Comparison of ENCODE assay signal across 11 cellular contexts in the genomic region with DNA sequence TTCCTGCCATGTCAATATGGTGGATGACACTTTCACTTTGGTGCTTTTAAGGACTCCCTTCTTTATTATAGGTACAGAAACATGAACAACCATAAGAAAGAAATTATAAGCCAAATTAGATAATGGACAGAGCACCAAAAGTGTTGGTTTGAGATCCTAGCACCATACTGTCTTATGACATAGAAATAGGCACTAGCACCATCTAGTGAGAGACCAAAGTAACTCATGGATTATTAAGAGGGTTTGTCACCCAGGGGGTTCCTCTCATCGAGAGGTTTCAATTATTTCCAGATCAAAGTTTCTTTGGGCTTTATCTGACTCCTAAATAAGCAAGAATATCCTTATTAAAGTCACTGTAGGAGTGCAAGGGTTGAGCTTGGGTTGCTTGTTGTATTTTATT.
A peak's percentile ranks its signal among the peaks of the same experiment; 100 is the strongest.
DNase-seq lines count a peak whose midpoint lies in the region; ATAC-seq and TF ChIP-seq lines count a peak whose summit lies in the region.
"Had no signal": no experiment of that assay in that cellular context is flagged by ENCODE, and none has a peak within 500 bp of the region (broad histone marks: within the 10 kb centered on the region; RNA-seq: fewer than 3 reads in every experiment).

No MANE protein-coding gene starts in this region.

- H3K36me3 Mint-ChIP-seq in activated T-helper 1 cell treated with anti-CD3 and anti-CD28 coated beads, Interleukin-12 subunit alpha, Interleukin-12 subunit beta, Interleukin-2, Interleukin-4 antibody, amounts not matched to agents 30 ng/mL and 10 ng/mL and 1 ng/mL, durations not matched to agents 14 hours and 24 hours and 36 hours (ENCODE audit: low read depth), result no peaks in the 10 kb centered on the region
- H3K36me3 Mint-ChIP-seq: memory B cell had no signal

- H3K27ac ChIP-seq in HCT116 (ENCODE audit: low read depth, low read length) (no peak overlapping the region), OCI-LY7 (ENCODE audit: low read depth, low read length, poor library complexity, severe bottlenecking) (no peak overlapping the region), suprapubic skin (no peak overlapping the region), esophagus muscularis mucosa (replicated peaks in 1 of 4) (no peak overlapping the region)

- TF ChIP-seq CTCF in BE2C (IDR thresholded peaks at IDR 0.05; ENCODE audit: low read depth, low read length) (peak; percentile 42), HCT116 (IDR thresholded peaks at IDR 0.05 in 2 of 3, conservative IDR thresholded peaks at IDR 0.05 in 1 of 3; ENCODE audit: borderline replicate concordance in 1 of 3, insufficient read depth in 1 of 3, low read depth in 2 of 3, low read length in 2 of 3) (peak; percentile 14 to 50 (median 28); a peak in 3 of 6 replicates), OCI-LY7 (conservative IDR thresholded peaks at IDR 0.05; ENCODE audit: low read length) (peak; percentile 74), foreskin fibroblast (IDR thresholded peaks at IDR 0.05; ENCODE audit: low read depth, low read length) (peak; percentile 32), suprapubic skin (IDR thresholded peaks at IDR 0.05) (no peak), esophagus muscularis mucosa (IDR thresholded peaks at IDR 0.05) (peak in 1 of 3 experiments; percentile 30)

- no peaks in the 10 kb centered on the region for H4K20me1 ChIP-seq in HCT116 (ENCODE audit: insufficient read depth)
- no peaks in the 10 kb centered on the region for H4K20me1 ChIP-seq in OCI-LY7 (ENCODE audit: insufficient read depth, low read length)

- POLR2A ChIA-PET in HCT116 (lab: Charles Lee), result no interaction called here
- POLR2A ChIA-PET in OCI-LY7 (lab: Charles Lee), result interaction anchor here (0.6 to 1.0 kb wide), 3 partner anchors 217 to 476 kb away, joined by 3 read pairs; no protein-coding TSS in a partner anchor

- H3K4me1 ChIP-seq in BE2C, result no peaks in the 10 kb centered on the region
- H3K4me1 ChIP-seq in HCT116 (ENCODE audit: control insufficient read depth in 1 of 2, insufficient read depth in 2 of 2, low read length in 2 of 2), result no peaks in the 10 kb centered on the region
- no peaks in the 10 kb centered on the region for H3K4me1 ChIP-seq in OCI-LY7 (ENCODE audit: insufficient read depth, low read length, poor library complexity, severe bottlenecking)
- no peaks in the 10 kb centered on the region for H3K4me1 ChIP-seq in suprapubic skin
- H3K4me1 ChIP-seq in esophagus muscularis mucosa, result no peaks in the 10 kb centered on the region

- no peaks in the 10 kb centered on the region for H3K27me3 Mint-ChIP-seq in activated T-helper 1 cell treated with anti-CD3 and anti-CD28 coated beads, Interleukin-12 subunit alpha, Interleukin-12 subunit beta, Interleukin-2, Interleukin-4 antibody, amounts not matched to agents 30 ng/mL and 10 ng/mL and 1 ng/mL, durations not matched to agents 14 hours and 24 hours and 36 hours (ENCODE audit: insufficient read depth)
- H3K27me3 Mint-ChIP-seq: memory B cell had no signal

- BruUV-seq in HCT116 (replicated peaks; lab: Mats Ljungman, UMichigan) (no TSS peak), OCI-LY7 (replicated peaks; lab: Mats Ljungman, UMichigan) (no TSS peak)

- H3K4me2 ChIP-seq in HCT116 (ENCODE audit: low read length) (no peak overlapping the region), OCI-LY7 (ENCODE audit: low read length) (no peak overlapping the region)

- H2AFZ ChIP-seq in HCT116 (ENCODE audit: low read depth, low read length, poor library complexity, severe bottlenecking), result no peak overlapping the region
- no peak overlapping the region for H2AFZ ChIP-seq in OCI-LY7 (ENCODE audit: low read length)

- no peaks in the 10 kb centered on the region for H3K9me3 Mint-ChIP-seq in activated T-helper 1 cell treated with anti-CD3 and anti-CD28 coated beads, Interleukin-12 subunit alpha, Interleukin-12 subunit beta, Interleukin-2, Interleukin-4 antibody, amounts not matched to agents 30 ng/mL and 10 ng/mL and 1 ng/mL, durations not matched to agents 14 hours and 24 hours and 36 hours

- no peaks in the 10 kb centered on the region for H3K36me3 ChIP-seq in BE2C
- H3K36me3 ChIP-seq in HCT116 (ENCODE audit: control insufficient read depth in 1 of 2, insufficient read depth in 2 of 2, low read length in 2 of 2), result no peaks in the 10 kb centered on the region
- no peaks in the 10 kb centered on the region for H3K36me3 ChIP-seq in OCI-LY7 (ENCODE audit: insufficient read depth, low read length)
- no peaks in the 10 kb centered on the region for H3K36me3 ChIP-seq in suprapubic skin
- no peaks in the 10 kb centered on the region for H3K36me3 ChIP-seq in esophagus muscularis mucosa

- H3K4me3 ChIP-seq in BE2C (ENCODE audit: low read depth, low read length) (no peak overlapping the region), HCT116 (replicated peaks in 1 of 2; ENCODE audit: low read depth in 1 of 2, low read length in 2 of 2) (no peak overlapping the region), OCI-LY7 (ENCODE audit: low read depth, low read length, poor library complexity, severe bottlenecking) (no peak overlapping the region), foreskin fibroblast (ENCODE audit: low read depth in 1 of 2, low read length in 2 of 2) (no peak overlapping the region), suprapubic skin (no peak overlapping the region), esophagus muscularis mucosa (no peak overlapping the region)

- H3K4me3 Mint-ChIP-seq in activated T-helper 1 cell treated with anti-CD3 and anti-CD28 coated beads, Interleukin-12 subunit alpha, Interleukin-12 subunit beta, Interleukin-2, Interleukin-4 antibody, amounts not matched to agents 30 ng/mL and 10 ng/mL and 1 ng/mL, durations not matched to agents 14 hours and 24 hours and 36 hours, result no peak overlapping the region
- H3K4me3 Mint-ChIP-seq: memory B cell had no signal

- no peak overlapping the region for H3K27ac Mint-ChIP-seq in activated T-helper 1 cell treated with anti-CD3 and anti-CD28 coated beads, Interleukin-12 subunit alpha, Interleukin-12 subunit beta, Interleukin-2, Interleukin-4 antibody, amounts not matched to agents 30 ng/mL and 10 ng/mL and 1 ng/mL, durations not matched to agents 14 hours and 24 hours and 36 hours
- H3K27ac Mint-ChIP-seq: memory B cell had no signal

- peak; percentile 36; the same call in 1 of the 2 replicates for TF ChIP-seq RAD21 in HCT116 (IDR thresholded peaks at IDR 0.05; ENCODE audit: low read depth)

- no peaks in the 10 kb centered on the region for H3K79me2 ChIP-seq in HCT116 (ENCODE audit: insufficient read depth, low read length)
- no peaks in the 10 kb centered on the region for H3K79me2 ChIP-seq in OCI-LY7 (ENCODE audit: insufficient read depth, low read depth, low read length)

- CTCF ChIA-PET in HCT116 (lab: Charles Lee), result no interaction called here
- CTCF ChIA-PET in OCI-LY7 (lab: Charles Lee; ENCODE audit: unreplicated experiment), result no interaction called here

- RAD21 ChIA-PET in HCT116 (lab: Charles Lee; ENCODE audit: low non-redundant PET in 1 of 2, low total read pairs in 2 of 2, uncharacterized antibody in 2 of 2, unreplicated experiment in 2 of 2), result no interaction called here

- H3K9ac ChIP-seq in HCT116 (ENCODE audit: low read length), result no peak overlapping the region

- H3K4me1 Mint-ChIP-seq in activated T-helper 1 cell treated with anti-CD3 and anti-CD28 coated beads, Interleukin-12 subunit alpha, Interleukin-12 subunit beta, Interleukin-2, Interleukin-4 antibody, amounts not matched to agents 30 ng/mL and 10 ng/mL and 1 ng/mL, durations not matched to agents 14 hours and 24 hours and 36 hours (ENCODE audit: low read depth), result no peaks in the 10 kb centered on the region
- H3K4me1 Mint-ChIP-seq: memory B cell had no signal

- peak; percentile 67 for ATAC-seq in HCT116

- intact Hi-C loops in HCT116 (cut with micrococcal nuclease) (loop anchor here (10.0 kb wide), 1 partner anchor 149 kb away; the partner anchor contains the start of gene DIO2), OCI-LY7 (cut with micrococcal nuclease; ENCODE audit: unreplicated experiment) (no loop called here), esophagus muscularis mucosa (cut with DNase I) (no loop called here), posterior cingulate gyrus (cut with DNase I) (no loop called here)
- intact Hi-C loops in activated T-helper 1 cell treated with anti-CD3 and anti-CD28 coated beads, Interleukin-12 subunit alpha, Interleukin-12 subunit beta, Interleukin-2, Interleukin-4 antibody, amounts not matched to agents 30 ng/mL and 10 ng/mL and 1 ng/mL, durations not matched to agents 14 hours and 24 hours and 36 hours (cut with micrococcal nuclease), result no loop called here

- 80% methylated on average over 1 of the region's 1 CpG for WGBS in suprapubic skin
- WGBS in esophagus muscularis mucosa, result 68% methylated on average over 1 of the region's 1 CpG

- H3K9me3 ChIP-seq in BE2C (no peaks in the 10 kb centered on the region; the same call in 1 of the 2 replicates), HCT116 (ENCODE audit: control insufficient read depth in 1 of 2, insufficient read depth in 1 of 2, low read depth in 1 of 2, low read length in 2 of 2) (no peaks in the 10 kb centered on the region), OCI-LY7 (ENCODE audit: low read length) (no peaks in the 10 kb centered on the region), suprapubic skin (no peaks in the 10 kb centered on the region), esophagus muscularis mucosa (peaks cover 0 to 4% (median 2%) of the 10 kb centered on the region in 4 donors)

- TF ChIP-seq POLR2A in HCT116 (IDR thresholded peaks at IDR 0.05; ENCODE audit: borderline replicate concordance, extremely low read depth, insufficient read depth, insufficient read length) (no peak), suprapubic skin (IDR thresholded peaks at IDR 0.05) (no peak), esophagus muscularis mucosa (IDR thresholded peaks at IDR 0.05; ENCODE audit: low read depth) (no peak)

- H3K9me2 ChIP-seq in HCT116 (ENCODE audit: insufficient read depth), result no peaks in the 10 kb centered on the region
- H3K9me2 ChIP-seq in OCI-LY7 (ENCODE audit: insufficient read depth, low read length), result no peaks in the 10 kb centered on the region

- H3K27me3 ChIP-seq in BE2C (no peaks in the 10 kb centered on the region), HCT116 (ENCODE audit: insufficient read depth, low read length) (no peaks in the 10 kb centered on the region), suprapubic skin (no peaks in the 10 kb centered on the region), esophagus muscularis mucosa (no peaks in the 10 kb centered on the region)

- DNase-seq in BE2C, result no peak
- DNase-seq in HCT116 (ENCODE audit: low read depth, low spot score), result no peak
- DNase-seq in OCI-LY7 (ENCODE audit: low spot score), result peak; percentile 21
- DNase-seq in foreskin fibroblast, result peak in 1 of 2 donors; percentile 28
- no peak for DNase-seq in activated T-helper 1 cell treated with anti-CD3 and anti-CD28 coated beads, Interleukin-12 subunit alpha, Interleukin-12 subunit beta, Interleukin-2, Interleukin-4 antibody, amounts not matched to agents 30 ng/mL and 10 ng/mL and 1 ng/mL, durations not matched to agents 14 hours and 24 hours and 36 hours (ENCODE audit: low spot score)
- no peak for DNase-seq in suprapubic skin (ENCODE audit: low spot score in 2 of 2)
- no peak for DNase-seq in esophagus muscularis mucosa (ENCODE audit: extremely low spot score)
- DNase-seq in posterior cingulate gyrus, result no peak
- DNase-seq: activated effector memory CD4-positive, alpha-beta T cell treated with Interleukin-2 at 50 U/mL for 16 hours; KG1 had no signal

- TF ChIP-seq EP300 in suprapubic skin (IDR thresholded peaks at IDR 0.05) (no peak), esophagus muscularis mucosa (IDR thresholded peaks at IDR 0.05) (no peak)

Comparison
In these comparisons a context has a peak if more than half of its experiments do, and no peak if none do; other contexts are left out.
1. CTCF ChIP-seq: peak in BE2C (single experiment), HCT116 (3 of 3), OCI-LY7 (single experiment) and foreskin fibroblast (single experiment); none in suprapubic skin (0 of 2).